Comparison of ENCODE assay signal across 17 cellular contexts in the genomic region with DNA sequence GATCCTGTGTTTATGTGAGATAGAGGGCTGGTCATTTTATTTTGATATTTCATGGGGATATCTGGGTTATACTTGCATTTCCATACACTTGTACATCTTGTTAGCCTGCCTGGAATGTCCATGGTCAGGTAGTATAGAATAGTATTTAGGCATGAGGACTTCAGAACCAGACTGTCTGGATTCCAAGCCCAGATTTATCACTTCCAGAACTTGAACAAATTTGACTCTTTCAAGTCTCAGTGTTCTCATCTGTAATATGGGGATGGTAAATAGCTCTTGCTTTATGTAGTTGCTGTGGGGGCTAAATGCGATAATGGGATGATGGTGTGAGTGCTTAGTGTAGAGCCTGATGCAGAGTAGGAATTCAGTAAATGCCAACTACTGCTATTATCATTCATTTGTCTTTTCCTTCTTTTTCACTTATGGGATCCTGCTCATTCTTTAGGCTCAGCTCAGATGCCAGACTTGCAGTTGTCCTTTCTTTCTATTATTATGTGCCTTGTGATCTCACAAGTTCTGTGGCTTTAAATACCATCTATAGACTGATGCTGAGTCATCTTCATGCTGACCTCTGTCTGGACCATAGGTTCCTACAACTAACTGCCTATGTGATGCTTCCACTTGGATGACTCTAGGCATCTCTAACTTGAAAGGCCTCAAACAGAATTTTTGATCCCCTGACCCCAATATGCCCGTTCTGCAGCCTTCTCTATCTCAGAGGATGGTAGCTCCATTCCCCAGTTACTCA.
"Had no signal": no experiment of that assay in that cellular context is flagged by ENCODE, and none has a peak within 500 bp of the region (broad histone marks: within the 10 kb centered on the region; RNA-seq: fewer than 3 reads in every experiment).

No MANE protein-coding gene starts in this region.

- H3K27me3 Mint-ChIP-seq: activated CD8-positive, alpha-beta T cell treated with anti-CD3 and anti-CD28 coated beads for 36 hours; activated naive CD8-positive, alpha-beta T cell treated with anti-CD3 and anti-CD28 coated beads for 36 hours; stimulated activated naive B cell treated with anti-CD40 and anti-IgM and Interleukin-4, amounts not matched to agents 10 μg/mL and 1 μg/mL and 100 μg/mL, for 72 hours had no signal

- H3K36me3 Mint-ChIP-seq: stimulated activated naive B cell treated with anti-CD40 and anti-IgM and Interleukin-4, amounts not matched to agents 10 μg/mL and 1 μg/mL and 100 μg/mL, for 72 hours had no signal

- H3K4me1 ChIP-seq: foreskin keratinocyte, spleen, upper lobe of left lung had no signal

- H3K27ac ChIP-seq: foreskin keratinocyte, spleen, upper lobe of left lung had no signal

- H3K4me3 Mint-ChIP-seq: activated CD8-positive, alpha-beta T cell treated with anti-CD3 and anti-CD28 coated beads for 36 hours; activated naive CD8-positive, alpha-beta T cell treated with anti-CD3 and anti-CD28 coated beads for 36 hours; activated T-cell treated with anti-CD3 and anti-CD28 coated beads, Interleukin-2, amount 50 U/mL, for 72 hours; neural crest cell; stimulated activated naive B cell treated with anti-CD40 and anti-IgM and Interleukin-4, amounts not matched to agents 10 μg/mL and 1 μg/mL and 100 μg/mL, for 72 hours had no signal

- H3K27me3 ChIP-seq: foreskin keratinocyte, spleen, upper lobe of left lung had no signal

- H3K9me3 ChIP-seq: spleen, upper lobe of left lung had no signal

- ATAC-seq: activated CD8-positive, alpha-beta T cell treated with anti-CD3 and anti-CD28 coated beads for 36 hours; activated T-cell treated with anti-CD3 and anti-CD28 coated beads, Interleukin-2, amount 50 U/mL, for 72 hours; esophagus mucosa; foreskin keratinocyte; left lobe of liver; stimulated activated naive B cell treated with anti-CD40 and anti-IgM and Interleukin-4, amounts not matched to agents 10 μg/mL and 1 μg/mL and 100 μg/mL, for 72 hours had no signal

- H3K4me3 ChIP-seq: spleen, upper lobe of left lung had no signal

- DNase-seq: activated CD8-positive, alpha-beta memory T cell treated with anti-CD3 and anti-CD28 coated beads, Interleukin-2, amount 50 U/mL, for 4 hours; activated CD8-positive, alpha-beta T cell treated with anti-CD3 and anti-CD28 coated beads for 36 hours; activated gamma-delta T cell treated with Interleukin-2 at 50 U/mL for 16 hours; activated naive CD8-positive, alpha-beta T cell treated with anti-CD3 and anti-CD28 coated beads for 36 hours; activated T-cell treated with anti-CD3 and anti-CD28 coated beads, Interleukin-2, amount 50 U/mL, for 72 hours; foreskin keratinocyte; head of caudate nucleus; posterior cingulate gyrus; spleen; stimulated activated CD4-positive, alpha-beta T cell treated with anti-CD3 and anti-CD28 coated beads, Interleukin-1b, Interleukin-23, amount 100 ng/mL, for 48 hours; stimulated activated naive B cell treated with anti-CD40 and anti-IgM and Interleukin-4, amounts not matched to agents 10 μg/mL and 1 μg/mL and 100 μg/mL, for 72 hours; substantia nigra; T-helper 9 cell; upper lobe of left lung had no signal

- H3K36me3 ChIP-seq: spleen, upper lobe of left lung had no signal

- H3K27ac Mint-ChIP-seq: activated CD8-positive, alpha-beta T cell treated with anti-CD3 and anti-CD28 coated beads for 36 hours; activated naive CD8-positive, alpha-beta T cell treated with anti-CD3 and anti-CD28 coated beads for 36 hours; activated T-cell treated with anti-CD3 and anti-CD28 coated beads, Interleukin-2, amount 50 U/mL, for 72 hours; stimulated activated naive B cell treated with anti-CD40 and anti-IgM and Interleukin-4, amounts not matched to agents 10 μg/mL and 1 μg/mL and 100 μg/mL, for 72 hours had no signal

- H3K9me3 Mint-ChIP-seq: activated CD8-positive, alpha-beta T cell treated with anti-CD3 and anti-CD28 coated beads for 36 hours; activated naive CD8-positive, alpha-beta T cell treated with anti-CD3 and anti-CD28 coated beads for 36 hours; activated T-cell treated with anti-CD3 and anti-CD28 coated beads, Interleukin-2, amount 50 U/mL, for 72 hours; neural crest cell; stimulated activated naive B cell treated with anti-CD40 and anti-IgM and Interleukin-4, amounts not matched to agents 10 μg/mL and 1 μg/mL and 100 μg/mL, for 72 hours had no signal
